In the genomic region with DNA sequence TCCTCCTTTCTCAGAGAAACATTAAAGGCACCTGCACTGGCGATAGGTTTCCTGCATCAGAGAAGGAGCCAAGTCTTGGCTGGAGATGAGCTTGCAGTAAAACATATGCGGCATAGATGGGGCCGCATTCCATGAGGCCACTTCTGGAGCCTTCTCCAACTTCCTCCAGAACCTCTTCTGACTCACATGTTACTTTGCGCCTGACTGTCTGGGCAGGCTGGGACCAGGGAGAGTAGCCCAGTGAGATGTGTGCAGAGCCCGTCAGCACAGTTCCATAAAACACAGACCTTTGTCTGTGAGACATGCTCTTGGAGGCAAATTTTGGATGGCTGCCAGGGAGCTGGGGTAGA, we compare ENCODE assay signal across 1 cellular context.
TF ChIP-seq lines count a peak whose summit lies in the region.

No MANE protein-coding gene starts in this region.

TF ChIP-seq in K562, 482 proteins besides CTCF, POLR2A, EP300 and RAD21:
- TF ChIP-seq TEAD1 (CRISPR knock-in tag; IDR thresholded peaks at IDR 0.05) (0 out of 4 replicates have a peak, but pooled peaks of 1 of the 2 experiments have one; percentile 20), E2F3 (CRISPR knock-in tag; IDR thresholded peaks at IDR 0.05) (no peak), ZNF232 (CRISPR knock-in tag; IDR thresholded peaks at IDR 0.05) (no peak)
